34 cellular contexts compared by ENCODE assay signal in the genomic region with DNA sequence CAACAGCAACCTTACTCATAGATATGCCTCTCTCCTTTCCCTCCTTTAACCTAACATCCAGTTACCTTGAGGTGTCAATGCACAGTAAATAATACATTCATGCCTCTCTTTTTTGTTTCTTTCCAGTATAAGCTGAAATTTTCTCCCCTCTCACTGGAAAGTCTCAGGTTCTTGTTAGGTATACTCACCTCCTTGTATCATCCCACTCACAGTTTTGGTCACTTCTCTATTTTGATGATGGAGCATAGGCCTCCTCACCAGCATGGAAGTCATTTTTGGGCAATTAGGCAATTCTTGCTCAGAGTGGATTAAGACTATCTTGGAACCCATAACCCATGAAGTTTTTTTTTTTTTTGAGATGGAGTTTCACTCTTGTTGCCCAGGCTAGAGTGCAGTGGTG. TPM values are rescaled to one million over a fixed set of nuclear protein-coding genes. Genes with fewer than 3 reads are reported as not detected.
"Had no signal": no experiment of that assay in that cellular context is flagged by ENCODE, and none has a peak within 500 bp of the region (broad histone marks: within the 10 kb centered on the region; RNA-seq: fewer than 3 reads in every experiment).

No MANE protein-coding gene starts in this region.

- DNase-seq: Kasumi-1, MG63, MM.1S, MV-4-11, NCI-H1048, NCI-H1092, NCI-H1092 treated with DMSO at 0.1 percent for 48 hours, NCI-H1105, NCI-H1105 treated with DMSO at 0.1 percent for 48 hours, NCI-H1417 treated with DMSO at 0.1 percent for 48 hours, NCI-H1436, NCI-H1436 treated with DMSO at 0.1 percent for 48 hours, NCI-H1694, NCI-H1694 treated with DMSO at 0.1 percent for 48 hours, NCI-H187, NCI-H187 treated with DMSO at 0.1 percent for 48 hours, NCI-H2081 treated with DMSO at 0.1 percent for 48 hours, NCI-H2107, NCI-H2171, NCI-H2171 treated with DMSO at 0.1 percent for 48 hours, NCI-H2227 treated with DMSO at 0.1 percent for 48 hours, NCI-H226, NCI-H446, NCI-H446 treated with DMSO at 0.1 percent for 48 hours, NCI-H510A, NCI-H510A treated with DMSO at 0.1 percent for 48 hours, NCI-H524, NCI-H524 treated with DMSO at 0.1 percent for 48 hours, NCI-H526, NCI-H526 treated with DMSO at 0.1 percent for 48 hours had no signal

- H3K4me3 ChIP-seq: MG63 had no signal

- H3K36me3 ChIP-seq: MG63 had no signal

- H3K9me3 ChIP-seq: MG63 had no signal

RNA-seq across cellular contexts. Expression of a gene that starts 5.7 kb away (rescaled TPM):
- total RNA-seq: LHCN-M2, M059J, MCF 10A, NCI-H460 had no signal

RNA-seq across cellular contexts. Expression of a gene that starts 39.3 kb away (rescaled TPM):
- total RNA-seq: LHCN-M2, M059J, MCF 10A, NCI-H460 had no signal

RNA-seq across cellular contexts. Expression of a gene that starts 42.8 kb away (rescaled TPM):
- total RNA-seq: LHCN-M2, M059J, MCF 10A, NCI-H460 had no signal
